ENCODE assay signal across 21 cellular contexts in the genomic region with DNA sequence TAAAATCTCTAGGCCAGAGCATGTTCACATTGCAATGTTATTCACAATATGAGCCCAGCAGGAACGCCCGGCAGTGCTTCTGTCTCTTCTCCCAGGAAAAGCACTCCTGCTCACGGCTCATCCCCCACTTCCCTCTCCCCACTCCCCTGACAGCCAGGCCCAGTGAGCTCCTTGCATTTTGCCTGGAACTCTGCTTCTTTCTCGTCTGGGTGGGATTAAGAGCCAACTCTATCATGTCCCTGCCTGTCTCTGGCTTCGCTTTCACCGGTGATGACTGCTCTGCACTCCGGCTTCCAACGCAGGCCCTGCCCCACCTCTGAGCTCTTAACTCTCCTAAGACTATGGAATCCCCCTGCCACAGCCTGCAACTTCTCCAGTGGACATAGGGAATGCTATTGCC. TPM values are rescaled to one million over a fixed set of nuclear protein-coding genes. Genes with fewer than 3 reads are reported as not detected.
"Had no signal": no experiment of that assay in that cellular context is flagged by ENCODE, and none has a peak within 500 bp of the region (broad histone marks: within the 10 kb centered on the region; RNA-seq: fewer than 3 reads in every experiment).

No MANE protein-coding gene starts in this region.

- H3K36me3 ChIP-seq: ascending aorta, cardiac muscle cell, esophagus muscularis mucosa, right atrium auricular region, upper lobe of right lung had no signal

- H3K4me3 ChIP-seq: ascending aorta, cardiac muscle cell, dorsolateral prefrontal cortex, esophagus muscularis mucosa, right atrium auricular region, upper lobe of right lung had no signal

- H3K9me3 ChIP-seq: ascending aorta, esophagus muscularis mucosa, right atrium auricular region, SK-N-SH, upper lobe of right lung had no signal

- ATAC-seq: activated CD4-positive, CD25-positive, alpha-beta regulatory T cell treated with anti-CD3 and anti-CD28 coated beads, Interleukin-2, amount 50 U/mL, for 24 hours; activated naive CD8-positive, alpha-beta T cell treated with anti-CD3 and anti-CD28 coated beads, Interleukin-2, amount 50 U/mL, for 24 hours; left ventricle myocardium superior; T-cell; upper lobe of right lung had no signal

- H3K9ac ChIP-seq: SK-N-SH had no signal

- H3K27ac Mint-ChIP-seq: activated naive CD4-positive, alpha-beta T cell treated with anti-CD3 and anti-CD28 coated beads for 36 hours; activated naive CD8-positive, alpha-beta T cell treated with anti-CD3 and anti-CD28 coated beads, Interleukin-2, amount 50 U/mL, for 24 hours; stimulated activated naive CD8-positive, alpha-beta T cell treated with anti-CD3 and anti-CD28 coated beads, Interleukin-15, Interleukin-2, amounts not matched to agents 100 ng/mL and 50 ng/mL, for 24 hours; T-cell had no signal

- H3K4me2 ChIP-seq: SK-N-SH had no signal

- H3K4me3 Mint-ChIP-seq: activated naive CD4-positive, alpha-beta T cell treated with anti-CD3 and anti-CD28 coated beads for 36 hours; activated naive CD8-positive, alpha-beta T cell treated with anti-CD3 and anti-CD28 coated beads, Interleukin-2, amount 50 U/mL, for 24 hours; stimulated activated naive CD8-positive, alpha-beta T cell treated with anti-CD3 and anti-CD28 coated beads, Interleukin-15, Interleukin-2, amounts not matched to agents 100 ng/mL and 50 ng/mL, for 24 hours; T-cell had no signal

- FAIRE-seq: small intestine had no signal

- H3K36me3 Mint-ChIP-seq: T-cell had no signal

- H3K9me3 Mint-ChIP-seq: activated naive CD4-positive, alpha-beta T cell treated with anti-CD3 and anti-CD28 coated beads for 36 hours; activated naive CD8-positive, alpha-beta T cell treated with anti-CD3 and anti-CD28 coated beads, Interleukin-2, amount 50 U/mL, for 24 hours; stimulated activated naive CD8-positive, alpha-beta T cell treated with anti-CD3 and anti-CD28 coated beads, Interleukin-15, Interleukin-2, amounts not matched to agents 100 ng/mL and 50 ng/mL, for 24 hours; T-cell had no signal

- H3K27ac ChIP-seq: ascending aorta, cardiac muscle cell, dorsolateral prefrontal cortex, esophagus muscularis mucosa, right atrium auricular region, upper lobe of right lung had no signal

- DNase-seq: activated naive CD4-positive, alpha-beta T cell treated with anti-CD3 and anti-CD28 coated beads for 36 hours; activated naive CD8-positive, alpha-beta T cell treated with anti-CD3 and anti-CD28 coated beads, Interleukin-2, amount 50 U/mL, for 24 hours; activated T-cell treated with anti-CD3 and anti-CD28 coated beads for 4 hours; dorsolateral prefrontal cortex; hypothalamus; kidney glomerular epithelial cell; left ventricle myocardium superior; mesendoderm; SK-N-SH; small intestine; T-cell; T-helper 9 cell; upper lobe of right lung had no signal

- H3K4me1 ChIP-seq: ascending aorta, upper lobe of right lung had no signal

RNA-seq across cellular contexts. Expression of a gene that starts 2.5 kb away (rescaled TPM):
- total RNA-seq: left ventricle myocardium superior, myocyte, temporal lobe had no signal
